ENCODE assay signal across 24 cellular contexts in the genomic region with DNA sequence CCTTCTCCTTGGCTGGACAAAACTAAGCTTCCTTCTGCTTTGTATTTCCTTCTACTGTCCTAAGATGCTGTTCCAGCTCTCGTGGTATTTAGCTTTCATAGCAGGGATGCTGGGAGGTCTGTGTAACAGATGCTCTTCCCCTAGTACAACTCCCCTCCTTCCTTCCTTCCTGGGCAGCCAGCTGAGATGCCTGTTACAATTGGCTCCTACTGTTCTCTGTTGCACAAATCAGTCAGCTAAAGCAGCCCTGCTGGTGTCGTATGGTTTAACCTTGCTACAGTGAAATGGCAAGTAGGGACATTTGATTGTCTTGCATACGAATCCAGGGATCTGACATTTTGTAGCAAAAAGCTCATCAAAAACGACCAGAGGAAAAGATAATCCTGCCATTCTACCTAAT.
DNase-seq lines count a peak whose midpoint lies in the region.
"Had no signal": no experiment of that assay in that cellular context is flagged by ENCODE, and none has a peak within 500 bp of the region (broad histone marks: within the 10 kb centered on the region; RNA-seq: fewer than 3 reads in every experiment).

No MANE protein-coding gene starts in this region.

- DNase-seq in NCI-H2171 treated with DMSO at 0.1 percent for 48 hours (lab: John Stamatoyannopoulos, UW) = peak; percentile 59
- no peak for DNase-seq in NCI-H2171 (lab: John Stamatoyannopoulos, UW)
- DNase-seq in cerebellar nuclear complex (lab: John Stamatoyannopoulos, UW) = peak; percentile 26 to 54
- peak; percentile 42 for DNase-seq in iPS-NIHi7 (ENCODE audit: extremely low spot score)
- no peak for DNase-seq in SHP77 treated with DMSO at 0.1 percent for 48 hours (lab: John Stamatoyannopoulos, UW)
- DNase-seq in NCI-H510A (lab: John Stamatoyannopoulos, UW) = no peak
- no peak for DNase-seq in activated naive CD4-positive, alpha-beta T cell treated with anti-CD3 and anti-CD28 coated beads, Interleukin-2, amount 50 U/mL, for 16 hours
- DNase-seq in Ammon's horn (ENCODE audit: low spot score) = no peak
- DNase-seq: 8988T; activated CD4-positive, alpha-beta T cell treated with anti-CD3 and anti-CD28 coated beads for 48 hours; activated CD8-positive, alpha-beta memory T cell treated with anti-CD3 and anti-CD28 coated beads for 24 hours; activated naive CD8-positive, alpha-beta T cell treated with anti-CD3 and anti-CD28 coated beads for 36 hours; activated T-cell treated with anti-CD3 and anti-CD28 coated beads for 4 hours; aorta; cortex of kidney; head of caudate nucleus; HFFc6; NCI-H1436; NCI-H2081; NCI-H345; NCI-H748 treated with DMSO at 0.1 percent for 48 hours; SIG-M5; SW 1271; upper lobe of right lung had no signal

Comparison
In these comparisons a context has a peak if more than half of its experiments do, and no peak if none do; other contexts are left out.
1. DNase-seq: peak in NCI-H2171 treated with DMSO at 0.1 percent for 48 hours (single experiment), cerebellar nuclear complex (2 of 2) and iPS-NIHi7 (single experiment); none in NCI-H2171 (single experiment), SHP77 treated with DMSO at 0.1 percent for 48 hours (single experiment), NCI-H510A (single experiment), activated naive CD4-positive, alpha-beta T cell treated with anti-CD3 and anti-CD28 coated beads, Interleukin-2, amount 50 U/mL, for 16 hours (single experiment) and Ammon's horn (single experiment).